In the genomic region with DNA sequence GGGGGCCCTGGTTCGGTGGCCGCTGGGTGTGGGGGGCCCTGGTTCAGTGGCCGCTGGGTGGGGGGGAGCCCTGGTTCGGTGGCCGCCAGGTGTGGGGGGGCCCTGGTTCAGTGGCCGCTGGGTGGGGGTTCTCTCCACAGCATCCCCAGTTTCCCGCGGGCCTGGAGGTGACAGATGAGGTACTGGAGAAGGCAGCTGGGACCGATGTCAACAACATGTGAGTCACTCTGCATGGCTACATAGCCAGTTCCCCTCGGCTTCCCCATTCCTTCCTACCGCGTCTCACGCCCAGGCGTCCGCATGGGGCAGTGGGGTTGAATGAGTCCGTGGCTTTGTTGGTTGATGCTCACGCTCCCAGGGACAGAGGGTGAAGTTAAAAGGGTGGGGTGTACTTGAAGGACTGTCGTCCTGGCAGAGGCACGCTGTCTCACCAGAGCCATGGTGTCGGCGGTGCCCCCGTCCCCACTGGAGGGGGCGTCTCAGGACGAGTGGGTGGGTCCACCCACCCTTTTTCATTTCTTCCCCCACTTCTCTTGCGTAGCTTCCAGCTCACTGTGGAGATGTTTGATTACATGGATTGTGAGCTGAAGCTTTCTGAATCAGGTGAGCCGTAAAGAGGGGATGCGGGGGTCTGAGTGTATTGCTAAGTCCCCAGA, we compare ENCODE assay signal across 18 cellular contexts. TPM values are rescaled to one million over a fixed set of nuclear protein-coding genes. Genes with fewer than 3 reads are reported as not detected.
DNase-seq lines count a peak whose midpoint lies in the region; TF ChIP-seq lines count a peak whose summit lies in the region.
"Had no signal": no experiment of that assay in that cellular context is flagged by ENCODE, and none has a peak within 500 bp of the region (broad histone marks: within the 10 kb centered on the region; RNA-seq: fewer than 3 reads in every experiment).

No MANE protein-coding gene starts in this region.

- in situ Hi-C loops in GM23248 (cut with MboI): loop anchor here (25.0 kb wide), 1 partner anchor 386 kb away; a partner anchor contains a TSS

- DNase-seq in GM23248 (peak; percentile 46), RWPE1 (ENCODE audit: low spot score) (no peak), fibroblast of mammary gland (ENCODE audit: low read depth) (peak; percentile 73), SKM-1 treated with dmso at 0.1 percent for 144 hours (lab: John Stamatoyannopoulos, UW; ENCODE audit: unreplicated experiment) (no peak), inferior parietal cortex (ENCODE audit: extremely low spot score) (no peak), RPMI8226 (no peak)
- DNase-seq: activated CD8-positive, alpha-beta T cell treated with anti-CD3 and anti-CD28 coated beads, Interleukin-2, amount 10 ng/mL, durations not matched to agents 7 days and 5 days; activated effector memory CD4-positive, alpha-beta T cell treated with anti-CD3 and anti-CD28 coated beads, Interleukin-2, amount 50 U/mL, for 16 hours; effector memory CD8-positive, alpha-beta T cell; GOT3; KG1; naive thymus-derived CD4-positive, alpha-beta T cell; NCI-H2081; NCI-H748 treated with DMSO at 0.1 percent for 48 hours; stimulated activated CD4-positive, alpha-beta T cell treated with anti-CD3 and anti-CD28 coated beads, Interleukin-2, amount 100 ng/mL, for 24 hours had no signal

- 84 to 86% methylated on average over 19 to 27 of the region's 27 CpGs for WGBS in GM23248 (ENCODE audit: low coverage in 1 of 2, low lambda C conversion rate in 2 of 2, missing lambda C conversion rate in 2 of 2), 2 experiments

- H3K9me3 ChIP-seq in GM23248 (ENCODE audit: low read depth): no peaks in the 10 kb centered on the region
- H3K9me3 ChIP-seq: heart left ventricle, prostate gland had no signal

- H3K9me2 ChIP-seq in GM23248 (ENCODE audit: insufficient read depth): no peaks in the 10 kb centered on the region

- no peak overlapping the region for H3K4me2 ChIP-seq in GM23248 (ENCODE audit: unreplicated experiment)

- POLR2A ChIA-PET in RWPE1 (lab: Yijun Ruan, JAX; ENCODE audit: low non-redundant PET): no interaction called here

- H3F3A ChIP-seq in GM23248 (ENCODE audit: insufficient read depth): peaks cover 14% of the 10 kb centered on the region

- peaks cover 15% of the 10 kb centered on the region for H3K4me1 ChIP-seq in GM23248 (ENCODE audit: insufficient read depth)
- H3K4me1 ChIP-seq: prostate gland had no signal

- H3K27me3 ChIP-seq in GM23248 (replicated peaks; ENCODE audit: insufficient read depth): no peaks in the 10 kb centered on the region
- H3K27me3 ChIP-seq: heart left ventricle had no signal

- no peaks in the 10 kb centered on the region for H3K79me2 ChIP-seq in GM23248 (ENCODE audit: insufficient read depth)

- no peak overlapping the region for H3K9ac ChIP-seq in GM23248

- TF ChIP-seq CTCF in RWPE1 (conservative IDR thresholded peaks at IDR 0.05; ENCODE audit: low read depth) (no peak), fibroblast of mammary gland (conservative IDR thresholded peaks at IDR 0.05; ENCODE audit: control insufficient read depth, insufficient read depth, low read depth, low read length) (no peak)

- no peak overlapping the region for H2AFZ ChIP-seq in GM23248

- H3K4me3 ChIP-seq in GM23248 (no peak overlapping the region), fibroblast of mammary gland (ENCODE audit: control insufficient read depth, low read depth, low read length) (no peak overlapping the region)
- H3K4me3 ChIP-seq: heart left ventricle, prostate gland had no signal

- no peaks in the 10 kb centered on the region for H3K36me3 ChIP-seq in GM23248 (ENCODE audit: low read depth)

- no peaks in the 10 kb centered on the region for H4K20me1 ChIP-seq in GM23248 (ENCODE audit: insufficient read depth)

- H3K27ac ChIP-seq in GM23248 (no peak overlapping the region), RWPE1 (peak overlapping the region; percentile 92), temporal lobe (ENCODE audit: low read depth, low read length) (peak overlapping the region; percentile 92)

- CTCF ChIA-PET in RWPE1 (lab: Yijun Ruan, JAX): interaction anchor here (0.6 to 1.6 kb wide), 2 partner anchors 11 to 40 kb away, joined by 3 to 4 read pairs; no protein-coding TSS in a partner anchor

RNA-seq across cellular contexts. Expression of a gene that starts 15.6 kb away (rescaled TPM):
- 16.3 and 16.4 TPM in 2 replicates for total RNA-seq in GM23248 (2014; rRNA removed; shearing (Covaris generic))
- 7.1 and 7.6 TPM in 2 replicates for polyA plus RNA-seq in GM23248 (2016; fragmentation: Nextera tagmentation; extraction: Ambion mirVana)
- total RNA-seq in temporal lobe: 75.7 TPM

RNA-seq across cellular contexts. Expression of a gene that starts 45.1 kb away (rescaled TPM):
- 26.1 and 31.3 TPM in 2 replicates for total RNA-seq in GM23248 (2014; rRNA removed; shearing (Covaris generic))
- polyA plus RNA-seq in GM23248 (2016; fragmentation: Nextera tagmentation; extraction: Ambion mirVana): 19.1 and 19.9 TPM in 2 replicates
- total RNA-seq in temporal lobe: 21.9 TPM

Comparison
In these comparisons a context has a peak if more than half of its experiments do, and no peak if none do; other contexts are left out.
1. DNase-seq: peak in GM23248 (single experiment) and fibroblast of mammary gland (single experiment); none in RWPE1 (single experiment), SKM-1 treated with dmso at 0.1 percent for 144 hours (single experiment), inferior parietal cortex (single experiment) and RPMI8226 (single experiment).